ENCODE assay signal across 14 cellular contexts in the genomic region with DNA sequence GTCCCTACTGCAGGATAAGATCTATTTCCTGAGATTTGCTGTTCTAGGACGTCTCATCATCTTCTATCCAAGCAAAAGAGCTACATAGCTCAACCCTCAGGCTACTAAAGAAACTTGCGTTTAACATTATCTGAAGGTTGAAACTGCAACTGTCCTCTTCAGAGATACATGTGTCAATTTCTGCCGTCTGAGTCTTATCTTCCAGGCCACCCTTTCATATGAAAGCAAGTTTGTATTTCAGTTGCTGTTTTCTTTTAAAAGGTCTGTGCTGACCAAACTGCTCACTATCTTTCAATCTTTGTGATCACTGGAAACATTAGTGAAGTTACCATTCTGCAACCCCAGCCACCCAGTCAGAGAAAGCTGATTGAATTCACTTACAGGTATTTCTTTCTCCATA.
"Had no signal": no experiment of that assay in that cellular context is flagged by ENCODE, and none has a peak within 500 bp of the region (broad histone marks: within the 10 kb centered on the region; RNA-seq: fewer than 3 reads in every experiment).

No MANE protein-coding gene starts in this region.

- H3K36me3 ChIP-seq: left lung, right lobe of liver, upper lobe of right lung had no signal

- DNase-seq: activated CD4-positive, alpha-beta T cell treated with anti-CD3 and anti-CD28 coated beads, Interleukin-2, amount 10 ng/mL, durations not matched to agents 24 days and 14 days; activated CD4-positive, CD25-positive, alpha-beta regulatory T cell; activated CD8-positive, alpha-beta memory T cell treated with anti-CD3 and anti-CD28 coated beads, Interleukin-2, amount 50 U/mL, for 48 hours; activated gamma-delta T cell treated with Interleukin-2 at 50 U/mL for 16 hours; activated naive CD8-positive, alpha-beta T cell treated with anti-CD3 and anti-CD28 coated beads, Interleukin-2, amount 10 ng/mL, durations not matched to agents 7 days and 5 days; activated T-cell treated with anti-CD3 and anti-CD28 coated beads, Interleukin-2, amount 50 U/mL, for 72 hours; hippocampal formation; left lung; mammary epithelial cell; right lobe of liver; upper lobe of right lung had no signal

- H3K4me1 ChIP-seq: left lung, right lobe of liver, upper lobe of right lung had no signal

- H3K27ac ChIP-seq: coronary artery, left lung, right lobe of liver, upper lobe of right lung had no signal

- H3K4me2 ChIP-seq: smooth muscle cell had no signal

- ATAC-seq: activated T-cell treated with anti-CD3 and anti-CD28 coated beads, Interleukin-2, amount 50 U/mL, for 72 hours; esophagus mucosa; left lung; right lobe of liver; upper lobe of right lung had no signal

- H3K27me3 ChIP-seq: left lung, right lobe of liver, upper lobe of right lung had no signal

- H3K9me3 ChIP-seq: right lobe of liver, upper lobe of right lung had no signal

- H3K4me3 ChIP-seq: coronary artery, left lung, right lobe of liver, smooth muscle cell, upper lobe of right lung had no signal
